In the genomic region with DNA sequence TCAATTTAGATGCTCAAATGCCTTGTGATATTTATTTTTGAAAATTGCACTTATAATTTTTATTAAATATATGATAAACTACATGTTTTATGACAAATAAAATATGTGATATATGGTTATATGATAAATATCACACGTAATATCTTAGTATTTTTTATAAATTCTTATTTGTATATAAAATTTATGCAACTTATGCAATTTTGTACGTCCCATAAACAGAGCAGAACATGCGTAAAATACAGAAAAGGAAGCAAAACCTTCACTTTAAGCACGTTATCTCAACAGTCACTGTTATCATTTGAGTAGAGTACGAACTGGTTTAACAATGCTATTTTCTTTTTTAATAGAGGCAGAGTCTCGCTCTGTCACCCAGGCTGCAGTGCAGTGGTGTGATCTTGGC, we compare ENCODE assay signal across 20 cellular contexts. TPM values are rescaled to one million over a fixed set of nuclear protein-coding genes. Genes with fewer than 3 reads are reported as not detected.
A peak's percentile ranks its signal among the peaks of the same experiment; 100 is the strongest.
DNase-seq lines count a peak whose midpoint lies in the region; ATAC-seq, FAIRE-seq and TF ChIP-seq lines count a peak whose summit lies in the region.
"Had no signal": no experiment of that assay in that cellular context is flagged by ENCODE, and none has a peak within 500 bp of the region (broad histone marks: within the 10 kb centered on the region; RNA-seq: fewer than 3 reads in every experiment).

No MANE protein-coding gene starts in this region.

- POLR2A ChIA-PET in K562 (lab: Yijun Ruan, JAX) = no interaction called here
- POLR2A ChIA-PET in T-cell (lab: Charles Lee) = no interaction called here

- no peaks in the 10 kb centered on the region for H3K79me2 ChIP-seq in K562 (ENCODE audit: control insufficient read depth, insufficient read depth, low read length)

- H3K36me3 ChIP-seq in heart left ventricle (peaks cover 0 to 91% (median 75%) of the 10 kb centered on the region in 9 donors), K562 (ENCODE audit: control insufficient read depth, insufficient read depth, low read length) (peaks cover 24% of the 10 kb centered on the region; the same call in 2 of the 3 replicates), spleen (peaks cover 0 to 100% (median 72%) of the 10 kb centered on the region in 6 donors)

- 78 to 86% (median 82%) methylated on average over 6 of the region's 6 CpGs for WGBS in heart left ventricle, 4 donors
- WGBS in K562 (ENCODE audit: insufficient coverage, low coverage, missing lambda C conversion rate) = 71% methylated on average over 6 of the region's 6 CpGs
- 73 to 89% (median 81%) methylated on average over 6 of the region's 6 CpGs for WGBS in spleen, 5 donors

- H3K4me2 ChIP-seq in K562 (ENCODE audit: insufficient read depth, low read length) = no peak overlapping the region
- H3K4me2 ChIP-seq: GM23338 had no signal

- TF ChIP-seq POLR2A in heart left ventricle (IDR thresholded peaks at IDR 0.05) (no peak), K562 (conservative IDR thresholded peaks at IDR 0.05) (no peak), spleen (IDR thresholded peaks at IDR 0.05) (no peak)

- peaks cover 38% of the 10 kb centered on the region for H3K36me3 Mint-ChIP-seq in T-cell

- H2AFZ ChIP-seq in K562 (ENCODE audit: low read depth, low read length) = no peak overlapping the region
- H2AFZ ChIP-seq: GM23338 had no signal

- H3K27me3 ChIP-seq in heart left ventricle (no peaks in the 10 kb centered on the region), K562 (ENCODE audit: control insufficient read depth in 2 of 2, insufficient read depth in 2 of 2, low read length in 2 of 2) (no peaks in the 10 kb centered on the region), spleen (replicated peaks in 1 of 7) (no peaks in the 10 kb centered on the region)

- H4K20me1 ChIP-seq in K562 (replicated peaks; ENCODE audit: control insufficient read depth, insufficient read depth, low read length) = no peaks in the 10 kb centered on the region

- TF ChIP-seq CTCF in heart left ventricle (IDR thresholded peaks at IDR 0.05) (no peak), K562 (IDR thresholded peaks at IDR 0.05 in 2 of 3, conservative IDR thresholded peaks at IDR 0.05 in 1 of 3; ENCODE audit: insufficient read depth in 2 of 3, low read depth in 1 of 3, low read length in 3 of 3) (no peak), spleen (IDR thresholded peaks at IDR 0.05 in 8 of 11, conservative IDR thresholded peaks at IDR 0.05 in 3 of 11) (no peak)

- no peak overlapping the region for H3K4me3 Mint-ChIP-seq in T-cell
- H3K4me3 Mint-ChIP-seq: B cell; CD8-positive, alpha-beta T cell; GM23338; IgD-negative memory B cell had no signal

- BruUV-seq in K562 (replicated peaks; lab: Mats Ljungman, UMichigan) = no TSS peak

- H3K4me1 ChIP-seq in heart left ventricle (peaks cover 0 to 48% (median 33%) of the 10 kb centered on the region in 12 donors), K562 (replicated peaks in 1 of 2; ENCODE audit: control insufficient read depth in 2 of 2, insufficient read depth in 2 of 2, low read length in 2 of 2) (peaks cover 0 to 6% of the 10 kb centered on the region in 2 experiments; a peak in 1 of 5 replicates), spleen (peaks cover 6 to 75% (median 45%) of the 10 kb centered on the region in 6 donors)

- FAIRE-seq in A204.1 (lab: Jason Lieb, UNC) (peak; percentile 68), K562 (lab: Jason Lieb, UNC) (no peak)
- FAIRE-seq: H54, HepG2 had no signal

- no peaks in the 10 kb centered on the region for H3K27me3 Mint-ChIP-seq in T-cell
- H3K27me3 Mint-ChIP-seq: B cell, IgD-negative memory B cell had no signal

- H3K9ac ChIP-seq in K562 (ENCODE audit: insufficient read depth in 1 of 2, low read depth in 2 of 2, low read length in 2 of 2) = no peak overlapping the region

- no peak overlapping the region for H3K27ac Mint-ChIP-seq in T-cell
- H3K27ac Mint-ChIP-seq: B cell; CD8-positive, alpha-beta T cell; GM23338; IgD-negative memory B cell had no signal

- CTCF ChIA-PET in K562 (lab: Yijun Ruan, JAX; ENCODE audit: low intra/inter-chr PET ratio) (no interaction called here), T-cell (lab: Charles Lee) (no interaction called here)

- in situ Hi-C loops in K562 (cut with MboI) = no loop called here

- DNase-seq in heart left ventricle (no peak), left ventricle myocardium superior (no peak), K562 (ENCODE audit: extremely low read depth in 1 of 4, low spot score in 3 of 4) (no peak), spleen (no peak), T-cell (no peak), NCI-H226 (no peak)
- DNase-seq: Calu3; CD8-positive, alpha-beta T cell; DMS79 treated with DMSO at 0.1 percent for 48 hours; GF-D8; HCEC 1CT had no signal

- no peaks in the 10 kb centered on the region for H3K9me3 ChIP-seq in heart left ventricle
- H3K9me3 ChIP-seq in K562 (replicated peaks; ENCODE audit: control insufficient read depth, insufficient read depth, low read depth, low read length) = no peaks in the 10 kb centered on the region
- no peaks in the 10 kb centered on the region for H3K9me3 ChIP-seq in spleen
- H3K9me3 ChIP-seq: BLaER1 treated with 17β-estradiol and CSF1 and Interleukin-3, amounts not matched to agents 10 nM and 100 nM had no signal

- intact Hi-C loops in heart left ventricle (cut with DNase I) = loop anchor here in 3 of 10 donors (5.0 to 10.0 kb wide), 3 partner anchors 50 to 262 kb away; partner anchors contain the start of genes MTG2 (in 1 of the 3) and OSBPL2 (in 1 of the 3)
- intact Hi-C loops in left ventricle myocardium superior (cut with micrococcal nuclease) = no loop called here
- intact Hi-C loops in K562 (cut with micrococcal nuclease) = no loop called here
- intact Hi-C loops in spleen (cut with DNase I; ENCODE audit: low total_unique reads) = no loop called here

- ATAC-seq in heart left ventricle = no peak
- no peak for ATAC-seq in left ventricle myocardium superior
- ATAC-seq in K562 = no peak
- ATAC-seq in T-cell (replicated peaks in 1 of 4) = no peak
- ATAC-seq: CD8-positive, alpha-beta T cell; GM23338; HepG2 had no signal

- H3K27ac ChIP-seq in heart left ventricle (peak overlapping the region in 10 of 12 donors; percentile 59 to 85 (median 80)), K562 (ENCODE audit: extremely low read depth, low read depth, low read length) (no peak overlapping the region), spleen (peak overlapping the region in 5 of 8 donors; percentile 69 to 83 (median 75))
- H3K27ac ChIP-seq: 22Rv1; BLaER1 treated with 17β-estradiol and CSF1 and Interleukin-3, amounts not matched to agents 10 nM and 100 nM; HL-60 had no signal

- no peaks in the 10 kb centered on the region for H3K9me1 ChIP-seq in K562 (ENCODE audit: control insufficient read depth, insufficient read depth, low read length)

- H3K4me3 ChIP-seq in heart left ventricle (no peak overlapping the region), K562 (no peak overlapping the region), spleen (no peak overlapping the region)
- H3K4me3 ChIP-seq: BLaER1 treated with 17β-estradiol and CSF1 and Interleukin-3, amounts not matched to agents 10 nM and 100 nM; GM23338 had no signal

- H3K9me3 Mint-ChIP-seq in T-cell = no peaks in the 10 kb centered on the region
- H3K9me3 Mint-ChIP-seq: CD8-positive, alpha-beta T cell; GM23338; IgD-negative memory B cell had no signal

- TF ChIP-seq EP300 in K562 (IDR thresholded peaks at IDR 0.05; ENCODE audit: low read length) = no peak

- no peak for TF ChIP-seq RAD21 in K562 (CRISPR knock-in tag; conservative IDR thresholded peaks at IDR 0.05 in 1 of 2, IDR thresholded peaks at IDR 0.05 in 1 of 2)

- H3K4me1 Mint-ChIP-seq in T-cell = peaks cover 0 to 6% (median 4%) of the 10 kb centered on the region in 3 donors
- H3K4me1 Mint-ChIP-seq: GM23338 had no signal

RNA-seq across cellular contexts. Expression of gene ADRM1, which starts 15.7 kb away (rescaled TPM):
- total RNA-seq in heart left ventricle (100 to 1,000 TPM in 3 of 9 donors, 10 to 100 TPM in 6; 66.8 to 218 (median 79.8) TPM), left ventricle myocardium superior (75.5 TPM), K562 (2014; rRNA removed) (223 and 261 TPM in 2 replicates), K562 (2014; rRNA removed; fragmentation: Illumina TruSeq; extraction: Trizol) (22.5 and 32.1 TPM in 2 replicates), K562 (2015; rRNA removed; fragmentation: Illumina TruSeq; extraction: Trizol) (125 and 136 TPM in 2 replicates), K562 (2021) (159 and 160 TPM in 2 replicates), spleen (100 to 1,000 TPM in 2 of 7 donors, 10 to 100 TPM in 5; 67.1 to 112 (median 82.3) TPM), T-cell (10 to 100 TPM; 44.7 to 80.3 (median 72.9) TPM)
- polyA plus RNA-seq in heart left ventricle (100 to 1,000 TPM in 1 of 2 donors, 10 to 100 TPM in 1; 87.2 to 187 TPM), K562 (2011; rRNA removed) (57.6 and 67.4 TPM in 2 replicates), K562 (2014; fragmentation: Illumina TruSeq; extraction: Trizol) (49.3 and 107 TPM in 2 replicates), K562 (2014; fragmentation: Nextera tagmentation; extraction: Ambion mirVana) (10 to 100 TPM in 1 of 2 experiments, 1 to 10 TPM in 1; 5.0 to 21.6 TPM), K562 (2014; rRNA removed) (192 and 201 TPM in 2 replicates), spleen (10 to 100 TPM; 60.5 to 95.6 (median 74.7) TPM)
- 21.6 and 87.3 TPM in 2 replicates for total RNA-seq in K562 (2011; cell fraction: chromatin; rRNA removed; ENCODE audit: low replicate concordance)
- total RNA-seq in K562 (2011; cell fraction: nucleolus; rRNA removed) = 87.6 and 87.7 TPM in 2 replicates
- 41.0 and 41.6 TPM in 2 replicates for total RNA-seq in K562 (2011; cell fraction: nucleoplasm; rRNA removed)
- polyA plus RNA-seq in K562 (2011; cell fraction: cytosol; rRNA removed) = 69.2 and 237 TPM in 2 replicates
- polyA plus RNA-seq in K562 (2011; cell fraction: nucleus; rRNA removed) = 65.6 and 116 TPM in 2 replicates
- 109 and 153 TPM in 2 replicates for polyA plus RNA-seq in K562 (2012)
- polyA minus RNA-seq in K562 (2011; rRNA and poly(A)+ RNA removed) = 16.1 and 32.6 TPM in 2 replicates
- 51.8 and 55.0 TPM in 2 replicates for polyA minus RNA-seq in K562 (2011; cell fraction: cytosol; rRNA and poly(A)+ RNA removed)
- 42.8 and 44.0 TPM in 2 replicates for polyA minus RNA-seq in K562 (2011; cell fraction: nucleus; rRNA and poly(A)+ RNA removed)

RNA-seq across cellular contexts. Expression of gene OSBPL2, which starts 48.8 kb away (rescaled TPM):
- total RNA-seq in heart left ventricle (10 to 100 TPM; 20.7 to 57.9 (median 40.3) TPM), left ventricle myocardium superior (60.0 TPM), K562 (2014; rRNA removed) (14.4 and 18.2 TPM in 2 replicates), K562 (2014; rRNA removed; fragmentation: Illumina TruSeq; extraction: Trizol) (14.0 and 16.1 TPM in 2 replicates), K562 (2015; rRNA removed; fragmentation: Illumina TruSeq; extraction: Trizol) (13.0 and 14.1 TPM in 2 replicates), K562 (2021) (23.0 and 25.6 TPM in 2 replicates), spleen (10 to 100 TPM; 40.6 to 81.7 (median 64.8) TPM), T-cell (10 to 100 TPM; 57.0 to 70.1 (median 63.0) TPM)
- polyA plus RNA-seq in heart left ventricle (10 to 100 TPM; 20.0 to 21.7 TPM), K562 (2011; rRNA removed) (11.2 and 18.0 TPM in 2 replicates), K562 (2014; fragmentation: Illumina TruSeq; extraction: Trizol) (19.9 and 21.1 TPM in 2 replicates), K562 (2014; fragmentation: Nextera tagmentation; extraction: Ambion mirVana) (1 to 10 TPM; 2.5 to 3.5 TPM), K562 (2014; rRNA removed) (15.2 and 16.9 TPM in 2 replicates), spleen (10 to 100 TPM in 2 of 3 donors, 1 to 10 TPM in 1; 9.2 to 19.6 (median 14.0) TPM)
- 144 and 173 TPM in 2 replicates for total RNA-seq in K562 (2011; cell fraction: chromatin; rRNA removed; ENCODE audit: low replicate concordance)
- total RNA-seq in K562 (2011; cell fraction: nucleolus; rRNA removed) = 69.5 and 70.9 TPM in 2 replicates
- total RNA-seq in K562 (2011; cell fraction: nucleoplasm; rRNA removed) = 130 and 148 TPM in 2 replicates
- 7.4 and 12.4 TPM in 2 replicates for polyA plus RNA-seq in K562 (2011; cell fraction: cytosol; rRNA removed)
- polyA plus RNA-seq in K562 (2011; cell fraction: nucleus; rRNA removed) = 75.1 and 90.2 TPM in 2 replicates
- 15.0 and 24.7 TPM in 2 replicates for polyA plus RNA-seq in K562 (2012)
- 73.7 and 99.1 TPM in 2 replicates for polyA minus RNA-seq in K562 (2011; rRNA and poly(A)+ RNA removed)
- polyA minus RNA-seq in K562 (2011; cell fraction: cytosol; rRNA and poly(A)+ RNA removed) = 7.7 and 10.5 TPM in 2 replicates
- 19.9 and 34.7 TPM in 2 replicates for polyA minus RNA-seq in K562 (2011; cell fraction: nucleus; rRNA and poly(A)+ RNA removed)
